Comparison of ENCODE assay signal across 9 cellular contexts in the genomic region with DNA sequence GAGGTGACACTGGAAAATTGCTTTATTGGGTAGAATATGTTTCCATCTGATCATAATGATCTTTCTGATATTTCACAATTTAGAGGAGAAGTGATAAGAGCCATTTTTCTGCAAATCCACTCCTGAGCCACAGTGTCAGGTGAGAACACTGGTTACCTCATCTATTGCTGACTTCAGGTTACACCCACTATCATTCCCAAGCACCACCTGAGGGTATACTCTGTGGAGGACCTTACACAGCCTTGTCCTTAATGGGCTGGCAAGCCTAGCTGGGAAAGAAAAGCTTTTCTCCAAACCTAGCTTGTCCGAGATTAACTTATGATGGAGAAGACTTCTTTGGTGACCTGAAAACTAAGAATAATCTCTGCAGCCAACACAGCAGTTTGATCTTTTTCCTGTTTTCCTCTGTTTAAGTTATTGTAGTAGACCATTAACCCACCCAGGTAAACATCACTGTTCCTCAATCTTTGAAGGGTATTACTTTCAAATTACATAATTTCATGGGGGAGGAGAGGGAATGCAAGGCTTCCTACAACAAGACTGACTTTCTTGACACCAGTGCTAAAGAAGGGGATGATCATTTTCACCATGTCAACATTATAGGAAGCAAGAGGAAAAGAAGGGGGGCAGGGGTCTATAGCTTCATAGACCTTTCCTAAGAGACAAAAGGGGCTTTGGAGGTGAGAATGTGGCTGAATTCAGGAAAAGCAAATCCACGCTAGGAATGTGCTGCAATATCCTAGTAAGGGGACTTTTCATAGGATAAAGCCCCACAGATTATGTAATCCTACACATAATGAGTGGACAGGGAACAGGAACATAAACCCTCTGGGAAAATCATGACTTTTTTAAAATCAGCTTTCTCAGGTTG. TPM values are rescaled to one million over a fixed set of nuclear protein-coding genes. Genes with fewer than 3 reads are reported as not detected.
DNase-seq lines count a peak whose midpoint lies in the region; ATAC-seq and TF ChIP-seq lines count a peak whose summit lies in the region.
"Had no signal": no experiment of that assay in that cellular context is flagged by ENCODE, and none has a peak within 500 bp of the region (broad histone marks: within the 10 kb centered on the region; RNA-seq: fewer than 3 reads in every experiment).

No MANE protein-coding gene starts in this region.

- CTCF ChIA-PET in OCI-LY7 (lab: Charles Lee; ENCODE audit: unreplicated experiment) = no interaction called here

- H3K4me3 ChIP-seq in OCI-LY7 (ENCODE audit: low read depth, low read length, poor library complexity, severe bottlenecking) (no peak overlapping the region), epithelial cell of esophagus (ENCODE audit: low read length) (no peak overlapping the region), SJCRH30 (no peak overlapping the region; the same call in 1 of the 2 replicates)

- in situ Hi-C loops in Caki2 (cut with HindIII; ENCODE audit: low pct_unique_long_range_greater_than_20kb, low sequenced_read_pairs) = no loop called here

- H3K27ac Mint-ChIP-seq in osteocyte (ENCODE audit: unreplicated experiment) = peak overlapping the region; percentile 94

- no peak overlapping the region for H3K27ac ChIP-seq in OCI-LY7 (ENCODE audit: low read depth, low read length, poor library complexity, severe bottlenecking)
- no peak overlapping the region for H3K27ac ChIP-seq in SJCRH30

- H3K9me3 ChIP-seq in OCI-LY7 (ENCODE audit: low read length) = no peaks in the 10 kb centered on the region
- H3K9me3 ChIP-seq in SJCRH30 (replicated peaks) = no peaks in the 10 kb centered on the region

- H3K79me2 ChIP-seq in OCI-LY7 (ENCODE audit: insufficient read depth, low read depth, low read length) = no peaks in the 10 kb centered on the region; the same call in 1 of the 2 replicates

- TF ChIP-seq CTCF in OCI-LY7 (conservative IDR thresholded peaks at IDR 0.05; ENCODE audit: low read length) (no peak), epithelial cell of esophagus (IDR thresholded peaks at IDR 0.05; ENCODE audit: insufficient read depth, low read depth, low read length, missing control alignments) (no peak), osteocyte (IDR thresholded peaks at IDR 0.05) (no peak)

- no peaks in the 10 kb centered on the region for H3K9me3 Mint-ChIP-seq in osteocyte (ENCODE audit: unreplicated experiment)

- H3K4me2 ChIP-seq in OCI-LY7 (ENCODE audit: low read length) = peak overlapping the region; percentile 91

- no TSS peak for BruUV-seq in OCI-LY7 (replicated peaks; lab: Mats Ljungman, UMichigan)

- peak overlapping the region; percentile 90 for H3K4me3 Mint-ChIP-seq in osteocyte (ENCODE audit: unreplicated experiment)

- no peak for ATAC-seq in GM19452 (IDR thresholded peaks at IDR 0.05; ENCODE audit: unreplicated experiment)

- POLR2A ChIA-PET in OCI-LY7 (lab: Charles Lee) = interaction anchor here (3.1 kb wide), 1 partner anchor 16 kb away, joined by 12 read pairs; no protein-coding TSS in a partner anchor

- H3K4me1 ChIP-seq in OCI-LY7 (ENCODE audit: insufficient read depth, low read length, poor library complexity, severe bottlenecking) (peaks cover 20% of the 10 kb centered on the region), SJCRH30 (no peaks in the 10 kb centered on the region)

- H3K9me2 ChIP-seq in OCI-LY7 (ENCODE audit: insufficient read depth, low read length) = no peaks in the 10 kb centered on the region

- DNase-seq in Caki2 (ENCODE audit: low read depth) (peak; percentile 41), OCI-LY7 (ENCODE audit: low spot score) (no peak), epithelial cell of esophagus (ENCODE audit: low read depth) (peak; percentile 73), osteocyte (ENCODE audit: extremely low spot score, unreplicated experiment) (no peak), DMS79 (lab: John Stamatoyannopoulos, UW) (no peak), HUDEP-2 (lab: John Stamatoyannopoulos, UW; ENCODE audit: unreplicated experiment in 76 of 76) (no peak), SJCRH30 (no peak)
- DNase-seq: midbrain had no signal

- H3K27me3 Mint-ChIP-seq in osteocyte (ENCODE audit: unreplicated experiment) = no peaks in the 10 kb centered on the region

- no peaks in the 10 kb centered on the region for H3K36me3 ChIP-seq in OCI-LY7 (ENCODE audit: insufficient read depth, low read length)
- no peaks in the 10 kb centered on the region for H3K36me3 ChIP-seq in SJCRH30

- no peak overlapping the region for H2AFZ ChIP-seq in OCI-LY7 (ENCODE audit: low read length)

- H3K27me3 ChIP-seq in SJCRH30 = no peaks in the 10 kb centered on the region

- H4K20me1 ChIP-seq in OCI-LY7 (ENCODE audit: insufficient read depth, low read length) = no peaks in the 10 kb centered on the region

- H3K36me3 Mint-ChIP-seq in osteocyte (ENCODE audit: unreplicated experiment) = no peaks in the 10 kb centered on the region

- H3K4me1 Mint-ChIP-seq in osteocyte (ENCODE audit: unreplicated experiment) = peaks cover 38% of the 10 kb centered on the region

- intact Hi-C loops in OCI-LY7 (cut with micrococcal nuclease; ENCODE audit: unreplicated experiment) = no loop called here

RNA-seq across cellular contexts. Expression of gene NCEH1, which starts 1.7 kb away (rescaled TPM):
- total RNA-seq in Caki2 (2014; rRNA removed; shearing (Covaris generic); ENCODE audit: low replicate concordance) = 22.5 and 45.2 TPM in 2 replicates
- total RNA-seq in OCI-LY7 (2014; rRNA removed; shearing (Covaris generic)) = 2.3 and 2.7 TPM in 2 replicates
- total RNA-seq in OCI-LY7 (2022) (7.8 and 8.2 TPM in 2 replicates), osteocyte (6.7 and 8.1 TPM in 2 replicates)
- 1.1 and 1.4 TPM in 2 replicates for total RNA-seq in SJCRH30 (2014; rRNA removed; shearing (Covaris generic))

RNA-seq across cellular contexts. Expression of gene ECT2, which starts 41.4 kb away (rescaled TPM):
- 61.7 and 69.9 TPM in 2 replicates for total RNA-seq in Caki2 (2014; rRNA removed; shearing (Covaris generic); ENCODE audit: low replicate concordance)
- 48.1 and 51.5 TPM in 2 replicates for total RNA-seq in OCI-LY7 (2014; rRNA removed; shearing (Covaris generic))
- total RNA-seq in OCI-LY7 (2022) (66.1 and 72.5 TPM in 2 replicates), osteocyte (15.8 and 18.9 TPM in 2 replicates)
- total RNA-seq in SJCRH30 (2014; rRNA removed; shearing (Covaris generic)) = 43.5 and 43.9 TPM in 2 replicates

Comparison
In these comparisons a context has a peak if more than half of its experiments do, and no peak if none do; other contexts are left out.
1. DNase-seq: peak in Caki2 (single experiment) and epithelial cell of esophagus (single experiment); none in OCI-LY7 (single experiment), osteocyte (single experiment), DMS79 (single experiment), HUDEP-2 (0 of 76) and SJCRH30 (0 of 2).